19 cellular contexts compared by ENCODE assay signal in genomic region chr6:54014440-54014839, GRCh38.
DNase-seq lines count a peak whose midpoint lies in the region; ATAC-seq, FAIRE-seq and TF ChIP-seq lines count a peak whose summit lies in the region.
"Had no signal": no experiment of that assay in that cellular context is flagged by ENCODE, and none has a peak within 500 bp of the region (broad histone marks: within the 10 kb centered on the region; RNA-seq: fewer than 3 reads in every experiment).

No MANE protein-coding gene starts in this region.

- H3K4me3 Mint-ChIP-seq in stimulated activated memory B cell treated with anti-CD40 and anti-IgM and Interleukin-4, amounts not matched to agents 10 μg/mL and 1 μg/mL and 100 μg/mL, for 72 hours: no peak overlapping the region
- H3K4me3 Mint-ChIP-seq: CD8-positive, alpha-beta memory T cell; T-helper 17 cell had no signal

- 88% methylated on average over 8 of the region's 8 CpGs; no CpG with 5 or more reads in 1 of the 2 experiments for WGBS in H1 (ENCODE audit: extremely low coverage in 1 of 2, insufficient coverage in 1 of 2, insufficient read length in 1 of 2, insufficient replicate concordance in 2 of 2, low coverage in 1 of 2, low lambda C conversion rate in 2 of 2, missing lambda C conversion rate in 1 of 2), 2 experiments

- H3K4me1 ChIP-seq in left ventricle myocardium inferior: peaks cover 45% of the 10 kb centered on the region
- H3K4me1 ChIP-seq in H1 (replicated peaks in 1 of 4; ENCODE audit: control insufficient read depth in 3 of 4, insufficient read depth in 4 of 4, low read length in 3 of 4): no peaks in the 10 kb centered on the region; a peak in 1 of 7 replicates
- H3K4me1 ChIP-seq: HAP-1, SJSA1 had no signal

- ATAC-seq in left cardiac atrium (no peak), GM18909 (IDR thresholded peaks at IDR 0.05; ENCODE audit: poor library complexity, unreplicated experiment) (no peak)
- no peak for ATAC-seq in stimulated activated memory B cell treated with anti-CD40 and anti-IgM and Interleukin-4, amounts not matched to agents 10 μg/mL and 1 μg/mL and 100 μg/mL, for 72 hours
- ATAC-seq: T-helper 17 cell had no signal

- H3K56ac ChIP-seq in H1 (replicated peaks; ENCODE audit: insufficient read length, low read depth, low read length): no peak overlapping the region

- no peak overlapping the region for H3K18ac ChIP-seq in H1 (ENCODE audit: extremely low read depth, low read length)

- H4K5ac ChIP-seq in H1 (ENCODE audit: insufficient read length, low read depth, low read length): no peak overlapping the region

- intact Hi-C loops in left ventricle myocardium inferior (cut with micrococcal nuclease) (no loop called here), left cardiac atrium (cut with DNase I) (no loop called here)

- H4K8ac ChIP-seq in H1 (ENCODE audit: extremely low read depth, insufficient read depth, low read length): no peak overlapping the region

- no peak for TF ChIP-seq POLR2A in H1 (IDR thresholded peaks at IDR 0.05; ENCODE audit: control extremely low read depth in 1 of 2, low read depth in 2 of 2, low read length in 2 of 2)

- H3K9me3 Mint-ChIP-seq in stimulated activated memory B cell treated with anti-CD40 and anti-IgM and Interleukin-4, amounts not matched to agents 10 μg/mL and 1 μg/mL and 100 μg/mL, for 72 hours: no peaks in the 10 kb centered on the region

- no peak overlapping the region for H2AFZ ChIP-seq in H1 (ENCODE audit: low read length)
- H2AFZ ChIP-seq: PC-9 had no signal

- H3K23me2 ChIP-seq in H1 (ENCODE audit: low read depth, low read length): no peaks in the 10 kb centered on the region

- H3K9ac ChIP-seq in H1 (replicated peaks in 1 of 4; ENCODE audit: extremely low read depth in 1 of 4, low read depth in 3 of 4, low read length in 3 of 4): no peak overlapping the region
- H3K9ac ChIP-seq: BLaER1 treated with 17β-estradiol and CSF1 and Interleukin-3, amounts not matched to agents 10 nM and 100 nM; KMS-11 had no signal

- H3K23ac ChIP-seq in H1 (ENCODE audit: insufficient read length): no peak overlapping the region

- H3K27me3 Mint-ChIP-seq in stimulated activated memory B cell treated with anti-CD40 and anti-IgM and Interleukin-4, amounts not matched to agents 10 μg/mL and 1 μg/mL and 100 μg/mL, for 72 hours: no peaks in the 10 kb centered on the region

- H3K36me3 ChIP-seq in left ventricle myocardium inferior (no peaks in the 10 kb centered on the region), H1 (ENCODE audit: control insufficient read depth in 2 of 4, insufficient read depth in 4 of 4, low read length in 3 of 4) (no peaks in the 10 kb centered on the region)
- H3K36me3 ChIP-seq: BLaER1 treated with 17β-estradiol and CSF1 and Interleukin-3, amounts not matched to agents 10 nM and 100 nM; HAP-1; SJSA1 had no signal

- peak; percentile 28 for FAIRE-seq in H1 (lab: Jason Lieb, UNC)
- FAIRE-seq: D721Med had no signal

- H2BK120ac ChIP-seq in H1 (replicated peaks; ENCODE audit: low read depth, low read length): no peak overlapping the region

- TF ChIP-seq RAD21 in H1 (IDR thresholded peaks at IDR 0.05 in 1 of 2, conservative IDR thresholded peaks at IDR 0.05 in 1 of 2; ENCODE audit: low read depth in 2 of 2, low read length in 2 of 2): no peak

- no peaks in the 10 kb centered on the region for H4K20me1 ChIP-seq in H1 (replicated peaks in 1 of 2; ENCODE audit: control insufficient read depth in 1 of 2, insufficient read depth in 2 of 2, low read length in 2 of 2)
- H4K20me1 ChIP-seq: BLaER1 treated with 17β-estradiol and CSF1 and Interleukin-3, amounts not matched to agents 10 nM and 100 nM had no signal

- H2AK5ac ChIP-seq in H1 (ENCODE audit: low read depth, low read length): no peak overlapping the region

- no peaks in the 10 kb centered on the region for H3K36me3 Mint-ChIP-seq in stimulated activated memory B cell treated with anti-CD40 and anti-IgM and Interleukin-4, amounts not matched to agents 10 μg/mL and 1 μg/mL and 100 μg/mL, for 72 hours
- H3K36me3 Mint-ChIP-seq: CD8-positive, alpha-beta memory T cell had no signal

- H3K9me3 ChIP-seq in left ventricle myocardium inferior (replicated peaks) (no peaks in the 10 kb centered on the region), H1 (ENCODE audit: insufficient read depth in 2 of 2, low read depth in 1 of 2, low read length in 1 of 2) (no peaks in the 10 kb centered on the region)
- H3K9me3 ChIP-seq: BLaER1 treated with 17β-estradiol and CSF1 and Interleukin-3, amounts not matched to agents 10 nM and 100 nM; HAP-1; SJSA1 had no signal

- POLR2A ChIA-PET in H1 (lab: Charles Lee; ENCODE audit: partially characterized antibody): no interaction called here

- H3K79me1 ChIP-seq in H1 (ENCODE audit: low read depth, low read length): no peaks in the 10 kb centered on the region

- H3K27ac ChIP-seq in left ventricle myocardium inferior (replicated peaks) (peak overlapping the region; percentile 89), H1 (ENCODE audit: low read depth, low read length) (no peak overlapping the region)
- H3K27ac ChIP-seq: BLaER1 treated with 17β-estradiol and CSF1 and Interleukin-3, amounts not matched to agents 10 nM and 100 nM; HL-60; KMS-11; PC-9; SJSA1 had no signal

- no peaks in the 10 kb centered on the region for H3K4me1 Mint-ChIP-seq in stimulated activated memory B cell treated with anti-CD40 and anti-IgM and Interleukin-4, amounts not matched to agents 10 μg/mL and 1 μg/mL and 100 μg/mL, for 72 hours
- H3K4me1 Mint-ChIP-seq: CD8-positive, alpha-beta memory T cell had no signal

- no peak for TF ChIP-seq EP300 in H1 (IDR thresholded peaks at IDR 0.05; ENCODE audit: borderline replicate concordance in 1 of 2, low read depth in 2 of 2, low read length in 2 of 2)

- no peaks in the 10 kb centered on the region for H3K79me2 ChIP-seq in H1 (ENCODE audit: control insufficient read depth in 1 of 2, insufficient read depth in 2 of 2, low read length in 2 of 2)

- H3K27me3 ChIP-seq in left ventricle myocardium inferior (ENCODE audit: low read depth) (no peaks in the 10 kb centered on the region), H1 (replicated peaks in 1 of 4; ENCODE audit: control insufficient read depth in 3 of 4, extremely low read depth in 1 of 4, insufficient read depth in 3 of 4, low read length in 3 of 4) (no peaks in the 10 kb centered on the region)
- H3K27me3 ChIP-seq: BLaER1 treated with 17β-estradiol and CSF1 and Interleukin-3, amounts not matched to agents 10 nM and 100 nM; SJSA1 had no signal

- H3K14ac ChIP-seq in H1 (ENCODE audit: insufficient read length): no peak overlapping the region

- H3K27ac Mint-ChIP-seq in stimulated activated memory B cell treated with anti-CD40 and anti-IgM and Interleukin-4, amounts not matched to agents 10 μg/mL and 1 μg/mL and 100 μg/mL, for 72 hours: no peak overlapping the region
- H3K27ac Mint-ChIP-seq: CD8-positive, alpha-beta memory T cell; T-helper 17 cell had no signal

- H3K4me3 ChIP-seq in left ventricle myocardium inferior: no peak overlapping the region
- H3K4me3 ChIP-seq in H1 (ENCODE audit: extremely low read depth in 1 of 4, insufficient read depth in 2 of 4, low read depth in 3 of 4, low read length in 4 of 4): no peak overlapping the region
- H3K4me3 ChIP-seq: BLaER1 treated with 17β-estradiol and CSF1 and Interleukin-3, amounts not matched to agents 10 nM and 100 nM; HAP-1; PC-9; SJSA1 had no signal

- no peak overlapping the region for H4K91ac ChIP-seq in H1 (replicated peaks; ENCODE audit: insufficient read length, low read length)

- no peak overlapping the region for H2BK15ac ChIP-seq in H1 (ENCODE audit: low read length)

- CTCF ChIA-PET in H1 (lab: Charles Lee; ENCODE audit: partially characterized antibody): no interaction called here

- no peak overlapping the region for H2BK20ac ChIP-seq in H1 (ENCODE audit: low read length)

- no peak for DNase-seq in left ventricle myocardium inferior
- no peak for DNase-seq in left cardiac atrium
- peak; percentile 86 for DNase-seq in NCI-H2171 treated with DMSO at 0.1 percent for 48 hours (lab: John Stamatoyannopoulos, UW)
- DNase-seq in H1 (ENCODE audit: low read depth in 1 of 2, low spot score in 2 of 2): no peak
- no peak for DNase-seq in GOT3 (lab: John Stamatoyannopoulos, UW)
- DNase-seq: CD8-positive, alpha-beta memory T cell; DMS79 treated with DMSO at 0.1 percent for 48 hours; NCI-H2227 treated with DMSO at 0.1 percent for 48 hours; NCI-H526 treated with DMSO at 0.1 percent for 48 hours; PC-9; T-helper 17 cell had no signal

- H2BK12ac ChIP-seq in H1 (ENCODE audit: low read depth, low read length): no peak overlapping the region

- no peak for TF ChIP-seq CTCF in left ventricle myocardium inferior (IDR thresholded peaks at IDR 0.05; ENCODE audit: borderline replicate concordance)
- no peak for TF ChIP-seq CTCF in H1 (IDR thresholded peaks at IDR 0.05; ENCODE audit: control extremely low read depth in 1 of 3, insufficient read depth in 1 of 3, low read depth in 1 of 3, low read length in 3 of 3)

- H2BK5ac ChIP-seq in H1 (ENCODE audit: low read depth, low read length): no peak overlapping the region

- H3K4me2 ChIP-seq in H1 (ENCODE audit: insufficient read depth in 1 of 2, low read depth in 2 of 2, low read length in 2 of 2): no peak overlapping the region
- H3K4me2 ChIP-seq: BLaER1 treated with 17β-estradiol and CSF1 and Interleukin-3, amounts not matched to agents 10 nM and 100 nM; KMS-11; PC-9 had no signal

- H3K4ac ChIP-seq in H1 (replicated peaks; ENCODE audit: insufficient read length, low read depth, low read length): no peak overlapping the region

TF ChIP-seq in H1, 55 proteins besides CTCF, POLR2A, EP300 and RAD21:
- TF ChIP-seq BRCA1 (IDR thresholded peaks at IDR 0.05; ENCODE audit: low read depth, low read length) (no peak), RFX5 (IDR thresholded peaks at IDR 0.05; ENCODE audit: borderline replicate concordance, low read depth, low read length) (no peak), JUN (IDR thresholded peaks at IDR 0.05; ENCODE audit: low read depth, low read length) (no peak), PHF8 (conservative IDR thresholded peaks at IDR 0.05; ENCODE audit: low read depth, low read length) (no peak), POLR2AphosphoS5 (IDR thresholded peaks at IDR 0.05; ENCODE audit: low read depth, low read length) (no peak), CREB1 (IDR thresholded peaks at IDR 0.05) (no peak)
